Comparison of ENCODE assay signal across 22 cellular contexts in the genomic region with DNA sequence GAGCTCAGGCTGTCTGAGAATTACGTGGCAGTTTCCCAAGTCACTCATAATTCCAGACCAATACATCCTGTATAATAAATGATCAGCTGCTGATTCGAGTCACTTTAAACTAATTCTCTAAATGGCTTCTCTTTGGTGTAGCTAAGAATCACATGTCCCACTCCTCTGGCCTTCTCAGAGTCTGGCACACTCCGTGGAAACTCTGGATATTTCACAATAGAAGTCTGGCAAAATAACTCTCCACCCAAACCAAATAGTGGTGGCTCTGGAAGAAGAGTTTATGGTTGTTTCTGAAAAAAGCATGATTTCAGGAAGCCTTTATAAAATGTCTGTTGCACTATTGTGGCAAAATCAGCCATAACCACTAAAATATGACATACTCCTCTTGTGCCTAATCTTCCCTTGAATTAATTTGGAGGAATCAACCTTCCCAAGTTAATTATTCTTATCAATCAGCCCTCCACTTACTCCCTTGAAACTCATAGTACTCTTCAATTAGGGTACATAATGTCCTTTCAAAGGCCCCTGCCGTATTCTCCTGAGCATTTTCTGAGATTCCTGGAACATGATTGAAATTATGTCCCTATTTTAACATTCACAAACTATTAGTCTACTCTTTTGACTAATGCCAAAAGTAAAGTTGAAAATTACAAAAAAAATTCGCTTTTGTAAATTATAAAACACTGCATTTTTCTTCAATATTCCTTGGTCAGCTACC.
DNase-seq lines count a peak whose midpoint lies in the region; ATAC-seq and TF ChIP-seq lines count a peak whose summit lies in the region.
"Had no signal": no experiment of that assay in that cellular context is flagged by ENCODE, and none has a peak within 500 bp of the region (broad histone marks: within the 10 kb centered on the region; RNA-seq: fewer than 3 reads in every experiment).

No MANE protein-coding gene starts in this region.

- H3K4me1 ChIP-seq in GM23248 (ENCODE audit: insufficient read depth) (no peaks in the 10 kb centered on the region), testis (peaks cover 5% of the 10 kb centered on the region), stomach (no peaks in the 10 kb centered on the region)

- H3K27ac ChIP-seq in GM23248 (no peak overlapping the region), testis (no peak overlapping the region), stomach (no peak overlapping the region)
- H3K27ac ChIP-seq: cardiac muscle cell, SK-N-MC, VCaP had no signal

- no peaks in the 10 kb centered on the region for H3K9me3 ChIP-seq in GM23248 (ENCODE audit: low read depth)
- H3K9me3 ChIP-seq in testis, result no peaks in the 10 kb centered on the region
- peaks cover 0 to 4% (median under 1%) of the 10 kb centered on the region in 4 donors for H3K9me3 ChIP-seq in stomach

- DNase-seq in GM23248, result peak; percentile 9
- peak; percentile 36 for DNase-seq in fibroblast of mammary gland (ENCODE audit: low read depth)
- DNase-seq in iris pigment epithelial cell (ENCODE audit: low read depth), result peak; percentile 3
- peak; percentile 28 for DNase-seq in testis
- no peak for DNase-seq in NK-92 treated with Interleukin-12 subunit alpha and Interleukin-12 subunit beta, amount 100 ng/mL, for 24 hours (lab: John Stamatoyannopoulos, UW)
- no peak for DNase-seq in stomach
- DNase-seq in NCI-H526 (lab: John Stamatoyannopoulos, UW), result no peak
- DNase-seq: activated CD4-positive, alpha-beta T cell treated with anti-CD3 and anti-CD28 coated beads, Interleukin-2, amount 10 ng/mL, durations not matched to agents 7 days and 5 days; activated effector memory CD4-positive, alpha-beta T cell treated with Interleukin-2 at 50 U/mL for 16 hours; CD4-positive, alpha-beta T cell; DMS153; GDM1; glutamatergic neuron; NCI-H1105; NCI-H2081; stimulated activated CD4-positive, alpha-beta T cell treated with anti-CD3 and anti-CD28 coated beads, Interleukin-12 subunit alpha, Interleukin-12 subunit beta, amount 100 ng/mL, for 4 hours had no signal

- no peak for ATAC-seq in GM18505 (IDR thresholded peaks at IDR 0.05; ENCODE audit: unreplicated experiment)
- ATAC-seq: mucosa of descending colon, Panc1 had no signal

- WGBS in GM23248 (ENCODE audit: low coverage in 1 of 2, low lambda C conversion rate in 2 of 2, missing lambda C conversion rate in 2 of 2), 2 experiments, result 19 to 23% methylated on average over 5 of the region's 5 CpGs
- 39 to 45% methylated on average over 5 of the region's 5 CpGs for WGBS in testis, 2 donors
- WGBS in stomach, 5 donors, result 56 to 78% (median 71%) methylated on average over 5 of the region's 5 CpGs

- no peak overlapping the region for H3K9ac ChIP-seq in GM23248

- H3K9me2 ChIP-seq in GM23248 (ENCODE audit: insufficient read depth), result no peaks in the 10 kb centered on the region; the same call in 1 of the 2 replicates

- TF ChIP-seq EP300 in stomach (IDR thresholded peaks at IDR 0.05), result no peak

- H3K4me2 ChIP-seq in GM23248 (ENCODE audit: unreplicated experiment), result no peak overlapping the region

- TF ChIP-seq CTCF in fibroblast of mammary gland (conservative IDR thresholded peaks at IDR 0.05; ENCODE audit: control insufficient read depth, insufficient read depth, low read depth, low read length) (no peak), testis (IDR thresholded peaks at IDR 0.05) (no peak), stomach (IDR thresholded peaks at IDR 0.05) (no peak)

- H3K79me2 ChIP-seq in GM23248 (ENCODE audit: insufficient read depth), result no peaks in the 10 kb centered on the region

- H4K20me1 ChIP-seq in GM23248 (ENCODE audit: insufficient read depth), result no peaks in the 10 kb centered on the region

- 0 out of 2 replicates have a peak overlapping the region, but pooled peaks have one; percentile 32 for H2AFZ ChIP-seq in GM23248

- no peaks in the 10 kb centered on the region for H3F3A ChIP-seq in GM23248 (ENCODE audit: insufficient read depth)

- H3K4me3 ChIP-seq in GM23248 (no peak overlapping the region), fibroblast of mammary gland (ENCODE audit: control insufficient read depth, low read depth, low read length) (no peak overlapping the region), testis (no peak overlapping the region), stomach (no peak overlapping the region)
- H3K4me3 ChIP-seq: cardiac muscle cell, mucosa of descending colon, SK-N-MC had no signal

- TF ChIP-seq POLR2A in testis (IDR thresholded peaks at IDR 0.05) (no peak), stomach (IDR thresholded peaks at IDR 0.05) (no peak), GM18505 (IDR thresholded peaks at IDR 0.05; ENCODE audit: borderline replicate concordance, extremely low read depth, insufficient read depth, insufficient read length) (no peak)

- no peaks in the 10 kb centered on the region for H3K27me3 ChIP-seq in GM23248 (replicated peaks; ENCODE audit: insufficient read depth)
- no peaks in the 10 kb centered on the region for H3K27me3 ChIP-seq in testis
- no peaks in the 10 kb centered on the region for H3K27me3 ChIP-seq in stomach
- H3K27me3 ChIP-seq: cardiac muscle cell had no signal

- in situ Hi-C loops in GM23248 (cut with MboI), result no loop called here

- intact Hi-C loops in testis (cut with DNase I; ENCODE audit: low total_unique reads), result no loop called here
- intact Hi-C loops in stomach (cut with DNase I; ENCODE audit: low total_unique reads), result no loop called here

- no peaks in the 10 kb centered on the region for H3K36me3 ChIP-seq in GM23248 (ENCODE audit: low read depth)
- H3K36me3 ChIP-seq in testis (ENCODE audit: low read depth, missing control alignments), result no peaks in the 10 kb centered on the region
- no peaks in the 10 kb centered on the region for H3K36me3 ChIP-seq in stomach
- H3K36me3 ChIP-seq: cardiac muscle cell had no signal

Comparison
In these comparisons a context has a peak if more than half of its experiments do, and no peak if none do; other contexts are left out.
1. DNase-seq: peak in GM23248 (single experiment), fibroblast of mammary gland (single experiment), iris pigment epithelial cell (single experiment) and testis (single experiment); none in NK-92 treated with Interleukin-12 subunit alpha and Interleukin-12 subunit beta, amount 100 ng/mL, for 24 hours (single experiment), stomach (single experiment) and NCI-H526 (0 of 2).